Comparison of ENCODE assay signal across 17 cellular contexts in genomic region chr12:21881950-21882349, GRCh38. TPM values are rescaled to one million over a fixed set of nuclear protein-coding genes. Genes with fewer than 3 reads are reported as not detected.
DNase-seq lines count a peak whose midpoint lies in the region; ATAC-seq lines count a peak whose summit lies in the region.
"Had no signal": no experiment of that assay in that cellular context is flagged by ENCODE, and none has a peak within 500 bp of the region (broad histone marks: within the 10 kb centered on the region; RNA-seq: fewer than 3 reads in every experiment).

No MANE protein-coding gene starts in this region.

- H2AFZ ChIP-seq in Karpas-422 (ENCODE audit: low read length) = no peak overlapping the region
- H2AFZ ChIP-seq: neural progenitor cell had no signal

- no peaks in the 10 kb centered on the region for H4K20me1 ChIP-seq in Karpas-422 (ENCODE audit: insufficient read depth, low read depth, low read length)

- POLR2A ChIA-PET in CD8-positive, alpha-beta memory T cell (lab: Charles Lee) = no interaction called here

- no peaks in the 10 kb centered on the region for H3K36me3 Mint-ChIP-seq in stimulated activated effector memory CD8-positive, alpha-beta T cell treated with anti-CD3 and anti-CD28 coated beads, Interleukin-12 subunit alpha, Interleukin-12 subunit beta, amount 100 ng/mL, for 72 hours
- no peaks in the 10 kb centered on the region for H3K36me3 Mint-ChIP-seq in immature natural killer cell
- no peaks in the 10 kb centered on the region for H3K36me3 Mint-ChIP-seq in CD8-positive, alpha-beta memory T cell
- H3K36me3 Mint-ChIP-seq: activated naive CD4-positive, alpha-beta T cell treated with anti-CD3 and anti-CD28 coated beads, Interleukin-2, amount 50 U/mL, for 72 hours; neural progenitor cell had no signal

- DNase-seq in anterior cingulate cortex (lab: John Stamatoyannopoulos, UW) (peak in 40 of 58 donors; percentile 0 to 78 (median 34)), Right ventricle myocardium inferior (ENCODE audit: missing footprints) (peak; percentile 63), medulla oblongata (ENCODE audit: extremely low spot score) (peak; percentile 52), immature natural killer cell (no peak), Karpas-422 (no peak)
- DNase-seq in stimulated activated effector memory CD8-positive, alpha-beta T cell treated with anti-CD3 and anti-CD28 coated beads, Interleukin-12 subunit alpha, Interleukin-12 subunit beta, amount 100 ng/mL, for 72 hours (ENCODE audit: low spot score in 2 of 2) = no peak
- no peak for DNase-seq in CD8-positive, alpha-beta memory T cell
- DNase-seq: activated B cell treated with CpG ODN at 0.5 μM for 24 hours, esophagus squamous epithelium, kidney, NCI-H2081, NCI-H526 treated with DMSO at 0.1 percent for 48 hours, T-helper 2 cell had no signal

- no peak overlapping the region for H3K4me2 ChIP-seq in Karpas-422 (ENCODE audit: low read depth, low read length, poor library complexity, severe bottlenecking)
- H3K4me2 ChIP-seq: neural progenitor cell had no signal

- no peaks in the 10 kb centered on the region for H3K9me3 ChIP-seq in CD8-positive, alpha-beta memory T cell (ENCODE audit: low read length)
- H3K9me3 ChIP-seq in Karpas-422 (ENCODE audit: low read length) = no peaks in the 10 kb centered on the region
- H3K9me3 ChIP-seq: esophagus squamous epithelium had no signal

- no peaks in the 10 kb centered on the region for H3K36me3 ChIP-seq in CD8-positive, alpha-beta memory T cell (ENCODE audit: insufficient read depth, low read length)
- no peaks in the 10 kb centered on the region for H3K36me3 ChIP-seq in Karpas-422 (ENCODE audit: insufficient read depth, low read length)
- H3K36me3 ChIP-seq: esophagus squamous epithelium, neural progenitor cell had no signal

- H3K27ac ChIP-seq in CD8-positive, alpha-beta memory T cell (ENCODE audit: low read depth, low read length) = no peak overlapping the region
- no peak overlapping the region for H3K27ac ChIP-seq in Karpas-422 (ENCODE audit: low read length)
- H3K27ac ChIP-seq: esophagus squamous epithelium, neural progenitor cell had no signal

- H3K4me3 ChIP-seq in CD8-positive, alpha-beta memory T cell (ENCODE audit: low read length) = no peak overlapping the region
- no peak overlapping the region for H3K4me3 ChIP-seq in Karpas-422 (ENCODE audit: low read length)
- H3K4me3 ChIP-seq: esophagus squamous epithelium, neural progenitor cell had no signal

- no peaks in the 10 kb centered on the region for H3K4me1 Mint-ChIP-seq in stimulated activated effector memory CD8-positive, alpha-beta T cell treated with anti-CD3 and anti-CD28 coated beads, Interleukin-12 subunit alpha, Interleukin-12 subunit beta, amount 100 ng/mL, for 72 hours
- H3K4me1 Mint-ChIP-seq in immature natural killer cell = no peaks in the 10 kb centered on the region
- H3K4me1 Mint-ChIP-seq in CD8-positive, alpha-beta memory T cell = no peaks in the 10 kb centered on the region
- H3K4me1 Mint-ChIP-seq: activated B cell treated with CpG ODN at 0.5 μM for 24 hours, neural progenitor cell had no signal

- H3K9me2 ChIP-seq in Karpas-422 (replicated peaks; ENCODE audit: insufficient read depth, low read length) = no peaks in the 10 kb centered on the region

- H3K27me3 ChIP-seq in CD8-positive, alpha-beta memory T cell (ENCODE audit: insufficient read depth, low read length, poor library complexity, severe bottlenecking) = no peaks in the 10 kb centered on the region
- H3K27me3 ChIP-seq in Karpas-422 (ENCODE audit: low read length) = no peaks in the 10 kb centered on the region
- H3K27me3 ChIP-seq: esophagus squamous epithelium, neural progenitor cell had no signal

- no peaks in the 10 kb centered on the region for H3K79me2 ChIP-seq in Karpas-422 (ENCODE audit: low read length)

- H3K27me3 Mint-ChIP-seq in immature natural killer cell (ENCODE audit: low read depth in 3 of 3) = peaks cover 0 to 5% (median 1%) of the 10 kb centered on the region in 3 donors
- peaks cover 0 to 10% of the 10 kb centered on the region in 2 donors for H3K27me3 Mint-ChIP-seq in CD8-positive, alpha-beta memory T cell
- H3K27me3 Mint-ChIP-seq: activated B cell treated with CpG ODN at 0.5 μM for 24 hours had no signal

- no peak overlapping the region for H3K9ac ChIP-seq in Karpas-422 (ENCODE audit: low read length)
- H3K9ac ChIP-seq: neural progenitor cell had no signal

- peaks cover 3% of the 10 kb centered on the region for H3K9me3 Mint-ChIP-seq in stimulated activated effector memory CD8-positive, alpha-beta T cell treated with anti-CD3 and anti-CD28 coated beads, Interleukin-12 subunit alpha, Interleukin-12 subunit beta, amount 100 ng/mL, for 72 hours
- peaks cover 3 to 9% (median 4%) of the 10 kb centered on the region in 6 donors for H3K9me3 Mint-ChIP-seq in immature natural killer cell
- H3K9me3 Mint-ChIP-seq in CD8-positive, alpha-beta memory T cell = peaks cover 0 to 5% (median 0%) of the 10 kb centered on the region in 5 donors
- H3K9me3 Mint-ChIP-seq: neural progenitor cell had no signal

- intact Hi-C loops in Right ventricle myocardium inferior (cut with DNase I) = loop anchor here (5.0 kb wide), 1 partner anchor 60 kb away; the partner anchor contains the start of gene ABCC9

- CTCF ChIA-PET in CD8-positive, alpha-beta memory T cell (lab: Charles Lee) = no interaction called here

- no peak overlapping the region for H3K27ac Mint-ChIP-seq in stimulated activated effector memory CD8-positive, alpha-beta T cell treated with anti-CD3 and anti-CD28 coated beads, Interleukin-12 subunit alpha, Interleukin-12 subunit beta, amount 100 ng/mL, for 72 hours
- no peak overlapping the region for H3K27ac Mint-ChIP-seq in immature natural killer cell
- H3K27ac Mint-ChIP-seq in CD8-positive, alpha-beta memory T cell = peak overlapping the region in 1 of 8 donors; percentile 56
- H3K27ac Mint-ChIP-seq: activated B cell treated with CpG ODN at 0.5 μM for 24 hours; activated naive CD4-positive, alpha-beta T cell treated with anti-CD3 and anti-CD28 coated beads, Interleukin-2, amount 50 U/mL, for 72 hours; neural progenitor cell had no signal

- no peak overlapping the region for H3K4me3 Mint-ChIP-seq in stimulated activated effector memory CD8-positive, alpha-beta T cell treated with anti-CD3 and anti-CD28 coated beads, Interleukin-12 subunit alpha, Interleukin-12 subunit beta, amount 100 ng/mL, for 72 hours
- no peak overlapping the region for H3K4me3 Mint-ChIP-seq in immature natural killer cell
- H3K4me3 Mint-ChIP-seq in CD8-positive, alpha-beta memory T cell = no peak overlapping the region
- H3K4me3 Mint-ChIP-seq: activated B cell treated with CpG ODN at 0.5 μM for 24 hours, neural progenitor cell had no signal

- peak; percentile 84 for ATAC-seq in Right ventricle myocardium inferior
- peak; percentile 26 for ATAC-seq in stimulated activated effector memory CD8-positive, alpha-beta T cell treated with anti-CD3 and anti-CD28 coated beads, Interleukin-12 subunit alpha, Interleukin-12 subunit beta, amount 100 ng/mL, for 72 hours
- ATAC-seq: activated naive CD4-positive, alpha-beta T cell treated with anti-CD3 and anti-CD28 coated beads, Interleukin-2, amount 50 U/mL, for 72 hours had no signal

- H3K4me1 ChIP-seq in CD8-positive, alpha-beta memory T cell (ENCODE audit: insufficient read depth, low read length) = no peaks in the 10 kb centered on the region
- H3K4me1 ChIP-seq in Karpas-422 (ENCODE audit: low read length) = no peaks in the 10 kb centered on the region
- H3K4me1 ChIP-seq: esophagus squamous epithelium, neural progenitor cell had no signal

RNA-seq across cellular contexts. Expression of gene ABCC9, which starts 59.3 kb away (rescaled TPM):
- total RNA-seq in Right ventricle myocardium inferior = 78.1 TPM
- not detected for polyA plus RNA-seq in immature natural killer cell
- not detected for total RNA-seq in CD8-positive, alpha-beta memory T cell
- not detected for polyA plus RNA-seq in CD8-positive, alpha-beta memory T cell
- not detected in 2 replicates for total RNA-seq in Karpas-422 (2014; rRNA removed; shearing (Covaris generic); ENCODE audit: low replicate concordance)
- total RNA-seq: activated B cell treated with CpG ODN at 0.5 μM for 24 hours; activated naive CD4-positive, alpha-beta T cell treated with anti-CD3 and anti-CD28 coated beads, Interleukin-2, amount 50 U/mL, for 72 hours; H1; OCI-LY7 had no signal

Comparison
In these comparisons a context has a peak if more than half of its experiments do, and no peak if none do; other contexts are left out.
1. DNase-seq: peak in anterior cingulate cortex (40 of 58), Right ventricle myocardium inferior (single experiment) and medulla oblongata (single experiment); none in stimulated activated effector memory CD8-positive, alpha-beta T cell treated with anti-CD3 and anti-CD28 coated beads, Interleukin-12 subunit alpha, Interleukin-12 subunit beta, amount 100 ng/mL, for 72 hours (0 of 2), immature natural killer cell (0 of 3), CD8-positive, alpha-beta memory T cell (0 of 5) and Karpas-422 (single experiment).
2. RNA of gene ABCC9, which starts 59.3 kb away (total RNA-seq): 78.1 TPM in Right ventricle myocardium inferior (single experiment); not detected in CD8-positive, alpha-beta memory T cell and not detected in Karpas-422; every median in the first group is over 10 times any median in the second.